Comparison of ENCODE assay signal across 8 cellular contexts in the genomic region with DNA sequence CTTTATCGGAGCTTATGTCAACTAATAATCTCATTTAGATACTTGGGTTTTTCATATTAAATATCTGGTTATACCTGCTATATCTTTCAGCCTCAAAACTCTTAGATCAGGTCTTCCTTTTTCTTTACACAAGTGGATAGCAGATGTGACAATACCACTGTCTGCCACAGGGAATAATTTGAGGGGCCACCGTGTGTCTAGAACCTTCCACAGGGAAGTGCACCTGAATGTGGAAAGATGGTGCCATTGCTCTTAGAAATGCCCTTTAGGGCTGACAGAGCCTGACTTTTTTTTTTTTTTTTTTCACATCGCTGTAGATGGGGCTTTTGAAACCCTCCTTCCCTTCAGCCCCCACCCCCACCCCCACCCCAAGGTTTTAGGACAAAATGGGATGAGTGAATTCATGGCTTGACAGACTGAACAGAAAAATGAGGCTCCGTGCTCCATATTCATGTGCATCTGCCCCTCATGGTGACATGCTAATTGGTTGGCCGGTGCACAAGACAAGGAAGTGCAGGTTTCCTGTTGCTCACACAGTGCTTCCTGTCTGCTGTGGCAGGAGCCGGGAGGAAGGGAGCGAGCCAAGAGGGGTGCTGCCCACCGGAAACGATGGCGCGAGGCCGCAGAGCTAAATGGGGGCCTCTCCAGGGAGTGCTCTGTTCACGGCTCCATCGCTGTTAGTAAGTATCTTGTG.
DNase-seq lines count a peak whose midpoint lies in the region; ATAC-seq and TF ChIP-seq lines count a peak whose summit lies in the region.

No MANE protein-coding gene starts in this region.

- peak overlapping the region; percentile 15; the same call in 1 of the 2 replicates for H3K4me3 ChIP-seq in MM.1S (ENCODE audit: low read length)

- no peaks in the 10 kb centered on the region for H3K4me1 ChIP-seq in MM.1S (ENCODE audit: low read length)

- intact Hi-C loops in Right ventricle myocardium superior (cut with DNase I): no loop called here

- H3K27ac ChIP-seq in MM.1S (ENCODE audit: low read length): no peak overlapping the region

- no peaks in the 10 kb centered on the region for H3K27me3 ChIP-seq in MM.1S (replicated peaks; ENCODE audit: insufficient read depth, low read length)

- H3K4me2 ChIP-seq in MM.1S (ENCODE audit: low read depth, low read length): peak overlapping the region; percentile 27

- ATAC-seq in GM21528 (IDR thresholded peaks at IDR 0.05; ENCODE audit: low FRiP score, unreplicated experiment) (peak; percentile 97), Right ventricle myocardium superior (ENCODE audit: poor library complexity) (peak; percentile 78)

- TF ChIP-seq CTCF in MM.1S (IDR thresholded peaks at IDR 0.05; ENCODE audit: low read length): no peak

- peak overlapping the region; percentile 58 for H2AFZ ChIP-seq in MM.1S (ENCODE audit: low read length)

- H3K9ac ChIP-seq in MM.1S (ENCODE audit: low read length): no peak overlapping the region

- no peaks in the 10 kb centered on the region for H3K9me2 ChIP-seq in MM.1S (replicated peaks; ENCODE audit: insufficient read depth, low read length)

- no peaks in the 10 kb centered on the region for H4K20me1 ChIP-seq in MM.1S (ENCODE audit: insufficient read depth, low read length)

- H3F3A ChIP-seq in MM.1S (ENCODE audit: insufficient read depth, low read length): no peaks in the 10 kb centered on the region

- H3K9me3 ChIP-seq in MM.1S (replicated peaks; ENCODE audit: insufficient read depth, low read length): no peaks in the 10 kb centered on the region

- DNase-seq in Daoy (ENCODE audit: low read depth): peak; percentile 60
- DNase-seq in MM.1S: peak; percentile 53
- peak; percentile 49 for DNase-seq in activated CD8-positive, alpha-beta memory T cell treated with anti-CD3 and anti-CD28 coated beads, Interleukin-2, amount 50 U/mL, for 24 hours (ENCODE audit: extremely low read depth)
- peak; percentile 78 for DNase-seq in Right ventricle myocardium superior
- peak; percentile 35 for DNase-seq in stimulated activated CD8-positive, alpha-beta memory T cell treated with anti-CD3 and anti-CD28 coated beads, Interleukin-15, amount 100 ng/mL, for 24 hours (ENCODE audit: low read depth)
- DNase-seq in NCI-H526 (lab: John Stamatoyannopoulos, UW): no peak
- DNase-seq in NCI-H226: no peak

- no peaks in the 10 kb centered on the region for H3K79me2 ChIP-seq in MM.1S (ENCODE audit: low read length)

- no peaks in the 10 kb centered on the region for H3K36me3 ChIP-seq in MM.1S (replicated peaks; ENCODE audit: insufficient read depth, low read length)

Comparison
In these comparisons a context has a peak if more than half of its experiments do, and no peak if none do; other contexts are left out.
1. DNase-seq: peak in Daoy (single experiment), MM.1S (single experiment), activated CD8-positive, alpha-beta memory T cell treated with anti-CD3 and anti-CD28 coated beads, Interleukin-2, amount 50 U/mL, for 24 hours (single experiment), Right ventricle myocardium superior (single experiment) and stimulated activated CD8-positive, alpha-beta memory T cell treated with anti-CD3 and anti-CD28 coated beads, Interleukin-15, amount 100 ng/mL, for 24 hours (single experiment); none in NCI-H526 (0 of 2) and NCI-H226 (single experiment).